Comparison of ENCODE assay signal across 1 cellular context in genomic region chr4:39274503-39274902, GRCh38.
TF ChIP-seq lines count a peak whose summit lies in the region.

No MANE protein-coding gene starts in this region.

TF ChIP-seq in HepG2, 621 proteins besides CTCF, POLR2A, EP300 and RAD21 (continued from another document):
- TF ChIP-seq ATF2 (CRISPR knock-in tag; IDR thresholded peaks at IDR 0.05): peak; percentile 60; the same call in 1 of the 2 replicates
- TF ChIP-seq GRHL1 (CRISPR knock-in tag; conservative IDR thresholded peaks at IDR 0.05): no peak
- TF ChIP-seq TMF1 (CRISPR knock-in tag; IDR thresholded peaks at IDR 0.05; ENCODE audit: low read depth): no peak
- no peak for TF ChIP-seq RFX1 (IDR thresholded peaks at IDR 0.05)
- TF ChIP-seq BCL6 (CRISPR knock-in tag; IDR thresholded peaks at IDR 0.05): 0 out of 2 replicates have a peak, but pooled peaks have one; percentile 33
- TF ChIP-seq ZNF138 (CRISPR knock-in tag; IDR thresholded peaks at IDR 0.05; ENCODE audit: low read depth): no peak
- no peak for TF ChIP-seq ZMYM2 (CRISPR knock-in tag; IDR thresholded peaks at IDR 0.05)
- TF ChIP-seq IKZF5 (CRISPR knock-in tag; IDR thresholded peaks at IDR 0.05): no peak
- TF ChIP-seq HNRNPL (IDR thresholded peaks at IDR 0.05; ENCODE audit: low read depth, low read length): no peak
- no peak for TF ChIP-seq MED8 (CRISPR knock-in tag; IDR thresholded peaks at IDR 0.05; ENCODE audit: insufficient replicate concordance)
- no peak for TF ChIP-seq ZNF883 (CRISPR knock-in tag; IDR thresholded peaks at IDR 0.05; ENCODE audit: not compliant biosample characterization)
- TF ChIP-seq PRMT3 (CRISPR knock-in tag; IDR thresholded peaks at IDR 0.05; ENCODE audit: borderline replicate concordance, low read depth): no peak
TF ChIP-seq in HepG2: peak in this region for 77.
